ENCODE assay signal across 1 cellular context in the genomic region with DNA sequence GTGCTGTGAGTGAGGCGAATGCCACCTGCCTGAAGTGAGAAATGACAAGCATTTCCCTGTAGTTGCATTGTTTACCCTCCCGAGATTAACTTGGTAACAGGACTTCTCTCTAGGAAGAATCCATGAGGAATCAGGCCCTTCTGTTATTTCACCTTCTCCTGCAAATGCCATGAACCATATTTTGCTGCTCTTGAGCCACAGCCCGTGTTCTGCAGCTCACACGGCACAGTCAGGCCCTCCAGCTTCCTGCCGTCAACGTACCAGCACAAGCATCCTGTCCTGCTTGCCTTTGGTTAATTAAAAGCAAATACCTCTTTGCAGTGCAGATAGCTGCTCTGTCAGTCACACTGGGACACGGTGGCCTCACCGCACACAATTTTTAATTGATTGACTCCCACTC.
TF ChIP-seq lines count a peak whose summit lies in the region.

No MANE protein-coding gene starts in this region.

TF ChIP-seq in SK-N-SH, 30 proteins besides CTCF, POLR2A, EP300 and RAD21 (continued from another document):
- TF ChIP-seq, protein P1, sequence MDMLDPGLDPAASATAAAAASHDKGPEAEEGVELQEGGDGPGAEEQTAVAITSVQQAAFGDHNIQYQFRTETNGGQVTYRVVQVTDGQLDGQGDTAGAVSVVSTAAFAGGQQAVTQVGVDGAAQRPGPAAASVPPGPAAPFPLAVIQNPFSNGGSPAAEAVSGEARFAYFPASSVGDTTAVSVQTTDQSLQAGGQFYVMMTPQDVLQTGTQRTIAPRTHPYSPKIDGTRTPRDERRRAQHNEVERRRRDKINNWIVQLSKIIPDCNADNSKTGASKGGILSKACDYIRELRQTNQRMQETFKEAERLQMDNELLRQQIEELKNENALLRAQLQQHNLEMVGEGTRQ (IDR thresholded peaks at IDR 0.05; ENCODE audit: borderline replicate concordance, low read depth, low read length) = no peak
- no peak for TF ChIP-seq SIN3A (IDR thresholded peaks at IDR 0.05; ENCODE audit: borderline replicate concordance, low read depth, low read length)
